ENCODE assay signal across 1 cellular context in genomic region chr1:110034451-110035235, GRCh38.
TF ChIP-seq lines count a peak whose summit lies in the region.

STRIP1 (plus strand) TSS chr1:110034624; CDS start chr1:110034638, 14 bp downstream.

TF ChIP-seq in HEK293, 187 proteins besides CTCF, POLR2A, EP300 and RAD21 (continued from another document and continues in another):
- no peak for TF ChIP-seq ZNF280C (tag by site-specific recombination; IDR thresholded peaks at IDR 0.05)
- TF ChIP-seq ZNF248 (tag by site-specific recombination; IDR thresholded peaks at IDR 0.05): no peak
- peak; percentile 58 for TF ChIP-seq TRIM28 (IDR thresholded peaks at IDR 0.05; ENCODE audit: borderline replicate concordance, low read length)
- TF ChIP-seq ZNF354C (tag by site-specific recombination; IDR thresholded peaks at IDR 0.05; ENCODE audit: borderline replicate concordance, low read depth): no peak
- no peak for TF ChIP-seq MEIS1 (CRISPR knock-in tag; IDR thresholded peaks at IDR 0.05; ENCODE audit: borderline replicate concordance)
- no peak for TF ChIP-seq ZNF544 (tag by site-specific recombination; IDR thresholded peaks at IDR 0.05)
- TF ChIP-seq, protein P1, sequence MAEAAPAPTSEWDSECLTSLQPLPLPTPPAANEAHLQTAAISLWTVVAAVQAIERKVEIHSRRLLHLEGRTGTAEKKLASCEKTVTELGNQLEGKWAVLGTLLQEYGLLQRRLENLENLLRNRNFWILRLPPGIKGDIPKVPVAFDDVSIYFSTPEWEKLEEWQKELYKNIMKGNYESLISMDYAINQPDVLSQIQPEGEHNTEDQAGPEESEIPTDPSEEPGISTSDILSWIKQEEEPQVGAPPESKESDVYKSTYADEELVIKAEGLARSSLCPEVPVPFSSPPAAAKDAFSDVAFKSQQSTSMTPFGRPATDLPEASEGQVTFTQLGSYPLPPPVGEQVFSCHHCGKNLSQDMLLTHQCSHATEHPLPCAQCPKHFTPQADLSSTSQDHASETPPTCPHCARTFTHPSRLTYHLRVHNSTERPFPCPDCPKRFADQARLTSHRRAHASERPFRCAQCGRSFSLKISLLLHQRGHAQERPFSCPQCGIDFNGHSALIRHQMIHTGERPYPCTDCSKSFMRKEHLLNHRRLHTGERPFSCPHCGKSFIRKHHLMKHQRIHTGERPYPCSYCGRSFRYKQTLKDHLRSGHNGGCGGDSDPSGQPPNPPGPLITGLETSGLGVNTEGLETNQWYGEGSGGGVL (tag by site-specific recombination; IDR thresholded peaks at IDR 0.05): no peak
- no peak for TF ChIP-seq PRDM2 (tag by site-specific recombination; IDR thresholded peaks at IDR 0.05; ENCODE audit: borderline replicate concordance)
- TF ChIP-seq ZNF214 (tag by site-specific recombination; IDR thresholded peaks at IDR 0.05; ENCODE audit: borderline replicate concordance): no peak
- no peak for TF ChIP-seq ZNF747 (tag by site-specific recombination; IDR thresholded peaks at IDR 0.05)
- TF ChIP-seq ZBTB20 (tag by site-specific recombination; IDR thresholded peaks at IDR 0.05): peak; percentile 96
- TF ChIP-seq SP2 (tag by site-specific recombination; IDR thresholded peaks at IDR 0.05): no peak
- TF ChIP-seq ZNF660 (tag by site-specific recombination; IDR thresholded peaks at IDR 0.05): no peak; the same call in 1 of the 2 replicates
- TF ChIP-seq ZNF423 (tag by site-specific recombination; IDR thresholded peaks at IDR 0.05): peak; percentile 81
- TF ChIP-seq ZNF768 (tag by site-specific recombination; IDR thresholded peaks at IDR 0.05): no peak
- TF ChIP-seq ZSCAN16 (tag by site-specific recombination; IDR thresholded peaks at IDR 0.05): no peak
- no peak for TF ChIP-seq ZNF560 (tag by site-specific recombination; IDR thresholded peaks at IDR 0.05; ENCODE audit: borderline replicate concordance)
- peak; percentile 91 for TF ChIP-seq ZNF518A (tag by site-specific recombination; conservative IDR thresholded peaks at IDR 0.05; ENCODE audit: low read depth)
- no peak for TF ChIP-seq ZSCAN23 (tag by site-specific recombination; IDR thresholded peaks at IDR 0.05)
- no peak for TF ChIP-seq ZFP3 (tag by site-specific recombination; IDR thresholded peaks at IDR 0.05; ENCODE audit: low read depth)
- no peak for TF ChIP-seq BCL11A (tag by site-specific recombination; IDR thresholded peaks at IDR 0.05; ENCODE audit: low read depth)
- peak; percentile 27; the same call in 1 of the 2 replicates for TF ChIP-seq EGR2 (tag by site-specific recombination; IDR thresholded peaks at IDR 0.05; ENCODE audit: low read depth)
- TF ChIP-seq, protein P2, sequence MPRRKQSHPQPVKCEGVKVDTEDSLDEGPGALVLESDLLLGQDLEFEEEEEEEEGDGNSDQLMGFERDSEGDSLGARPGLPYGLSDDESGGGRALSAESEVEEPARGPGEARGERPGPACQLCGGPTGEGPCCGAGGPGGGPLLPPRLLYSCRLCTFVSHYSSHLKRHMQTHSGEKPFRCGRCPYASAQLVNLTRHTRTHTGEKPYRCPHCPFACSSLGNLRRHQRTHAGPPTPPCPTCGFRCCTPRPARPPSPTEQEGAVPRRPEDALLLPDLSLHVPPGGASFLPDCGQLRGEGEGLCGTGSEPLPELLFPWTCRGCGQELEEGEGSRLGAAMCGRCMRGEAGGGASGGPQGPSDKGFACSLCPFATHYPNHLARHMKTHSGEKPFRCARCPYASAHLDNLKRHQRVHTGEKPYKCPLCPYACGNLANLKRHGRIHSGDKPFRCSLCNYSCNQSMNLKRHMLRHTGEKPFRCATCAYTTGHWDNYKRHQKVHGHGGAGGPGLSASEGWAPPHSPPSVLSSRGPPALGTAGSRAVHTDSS (tag by site-specific recombination; IDR thresholded peaks at IDR 0.05): no peak
- no peak for TF ChIP-seq ZBTB21 (tag by site-specific recombination; IDR thresholded peaks at IDR 0.05)
- TF ChIP-seq, protein P3, sequence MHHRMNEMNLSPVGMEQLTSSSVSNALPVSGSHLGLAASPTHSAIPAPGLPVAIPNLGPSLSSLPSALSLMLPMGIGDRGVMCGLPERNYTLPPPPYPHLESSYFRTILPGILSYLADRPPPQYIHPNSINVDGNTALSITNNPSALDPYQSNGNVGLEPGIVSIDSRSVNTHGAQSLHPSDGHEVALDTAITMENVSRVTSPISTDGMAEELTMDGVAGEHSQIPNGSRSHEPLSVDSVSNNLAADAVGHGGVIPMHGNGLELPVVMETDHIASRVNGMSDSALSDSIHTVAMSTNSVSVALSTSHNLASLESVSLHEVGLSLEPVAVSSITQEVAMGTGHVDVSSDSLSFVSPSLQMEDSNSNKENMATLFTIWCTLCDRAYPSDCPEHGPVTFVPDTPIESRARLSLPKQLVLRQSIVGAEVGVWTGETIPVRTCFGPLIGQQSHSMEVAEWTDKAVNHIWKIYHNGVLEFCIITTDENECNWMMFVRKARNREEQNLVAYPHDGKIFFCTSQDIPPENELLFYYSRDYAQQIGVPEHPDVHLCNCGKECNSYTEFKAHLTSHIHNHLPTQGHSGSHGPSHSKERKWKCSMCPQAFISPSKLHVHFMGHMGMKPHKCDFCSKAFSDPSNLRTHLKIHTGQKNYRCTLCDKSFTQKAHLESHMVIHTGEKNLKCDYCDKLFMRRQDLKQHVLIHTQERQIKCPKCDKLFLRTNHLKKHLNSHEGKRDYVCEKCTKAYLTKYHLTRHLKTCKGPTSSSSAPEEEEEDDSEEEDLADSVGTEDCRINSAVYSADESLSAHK (tag by site-specific recombination; IDR thresholded peaks at IDR 0.05): no peak
- TF ChIP-seq ZNF76 (tag by site-specific recombination; IDR thresholded peaks at IDR 0.05; ENCODE audit: borderline replicate concordance, low read depth): peak; percentile 71; the same call in 1 of the 2 replicates
- no peak; the same call in none of the 2 replicates for TF ChIP-seq ZFHX2 (tag by site-specific recombination; conservative IDR thresholded peaks at IDR 0.05)
- TF ChIP-seq, protein P4, sequence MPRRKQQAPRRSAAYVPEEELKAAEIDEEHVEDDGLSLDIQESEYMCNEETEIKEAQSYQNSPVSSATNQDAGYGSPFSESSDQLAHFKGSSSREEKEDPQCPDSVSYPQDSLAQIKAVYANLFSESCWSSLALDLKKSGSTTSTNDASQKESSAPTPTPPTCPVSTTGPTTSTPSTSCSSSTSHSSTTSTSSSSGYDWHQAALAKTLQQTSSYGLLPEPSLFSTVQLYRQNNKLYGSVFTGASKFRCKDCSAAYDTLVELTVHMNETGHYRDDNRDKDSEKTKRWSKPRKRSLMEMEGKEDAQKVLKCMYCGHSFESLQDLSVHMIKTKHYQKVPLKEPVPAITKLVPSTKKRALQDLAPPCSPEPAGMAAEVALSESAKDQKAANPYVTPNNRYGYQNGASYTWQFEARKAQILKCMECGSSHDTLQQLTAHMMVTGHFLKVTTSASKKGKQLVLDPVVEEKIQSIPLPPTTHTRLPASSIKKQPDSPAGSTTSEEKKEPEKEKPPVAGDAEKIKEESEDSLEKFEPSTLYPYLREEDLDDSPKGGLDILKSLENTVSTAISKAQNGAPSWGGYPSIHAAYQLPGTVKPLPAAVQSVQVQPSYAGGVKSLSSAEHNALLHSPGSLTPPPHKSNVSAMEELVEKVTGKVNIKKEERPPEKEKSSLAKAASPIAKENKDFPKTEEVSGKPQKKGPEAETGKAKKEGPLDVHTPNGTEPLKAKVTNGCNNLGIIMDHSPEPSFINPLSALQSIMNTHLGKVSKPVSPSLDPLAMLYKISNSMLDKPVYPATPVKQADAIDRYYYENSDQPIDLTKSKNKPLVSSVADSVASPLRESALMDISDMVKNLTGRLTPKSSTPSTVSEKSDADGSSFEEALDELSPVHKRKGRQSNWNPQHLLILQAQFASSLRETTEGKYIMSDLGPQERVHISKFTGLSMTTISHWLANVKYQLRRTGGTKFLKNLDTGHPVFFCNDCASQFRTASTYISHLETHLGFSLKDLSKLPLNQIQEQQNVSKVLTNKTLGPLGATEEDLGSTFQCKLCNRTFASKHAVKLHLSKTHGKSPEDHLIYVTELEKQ (tag by site-specific recombination; IDR thresholded peaks at IDR 0.05; ENCODE audit: borderline replicate concordance): no peak
- TF ChIP-seq REPIN1 (tag by site-specific recombination; IDR thresholded peaks at IDR 0.05; ENCODE audit: low read depth): no peak
